ENCODE assay signal across 2 cellular contexts in the genomic region with DNA sequence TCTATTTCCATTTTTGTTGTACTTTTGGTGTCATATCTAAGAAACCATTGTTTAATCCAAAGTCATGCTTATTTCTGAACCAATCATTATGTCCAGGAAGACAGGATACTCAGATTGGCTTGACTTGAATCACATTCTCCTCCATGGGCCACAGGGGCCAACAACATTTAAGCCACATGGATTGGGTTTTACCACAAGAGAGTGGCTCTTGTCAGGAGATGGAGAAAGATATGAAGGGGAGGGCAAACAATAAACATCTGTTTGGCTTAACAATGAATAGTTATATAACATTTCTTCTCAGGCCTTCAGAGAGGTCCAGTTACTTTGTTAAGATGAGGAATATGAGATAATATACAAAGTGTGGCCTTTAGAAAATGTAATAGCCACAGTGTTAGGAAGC.
TF ChIP-seq lines count a peak whose summit lies in the region.

No MANE protein-coding gene starts in this region.

TF ChIP-seq in GM23338, 12 proteins besides CTCF, POLR2A, EP300 and RAD21 (continued from another document):
- TF ChIP-seq, protein P1, sequence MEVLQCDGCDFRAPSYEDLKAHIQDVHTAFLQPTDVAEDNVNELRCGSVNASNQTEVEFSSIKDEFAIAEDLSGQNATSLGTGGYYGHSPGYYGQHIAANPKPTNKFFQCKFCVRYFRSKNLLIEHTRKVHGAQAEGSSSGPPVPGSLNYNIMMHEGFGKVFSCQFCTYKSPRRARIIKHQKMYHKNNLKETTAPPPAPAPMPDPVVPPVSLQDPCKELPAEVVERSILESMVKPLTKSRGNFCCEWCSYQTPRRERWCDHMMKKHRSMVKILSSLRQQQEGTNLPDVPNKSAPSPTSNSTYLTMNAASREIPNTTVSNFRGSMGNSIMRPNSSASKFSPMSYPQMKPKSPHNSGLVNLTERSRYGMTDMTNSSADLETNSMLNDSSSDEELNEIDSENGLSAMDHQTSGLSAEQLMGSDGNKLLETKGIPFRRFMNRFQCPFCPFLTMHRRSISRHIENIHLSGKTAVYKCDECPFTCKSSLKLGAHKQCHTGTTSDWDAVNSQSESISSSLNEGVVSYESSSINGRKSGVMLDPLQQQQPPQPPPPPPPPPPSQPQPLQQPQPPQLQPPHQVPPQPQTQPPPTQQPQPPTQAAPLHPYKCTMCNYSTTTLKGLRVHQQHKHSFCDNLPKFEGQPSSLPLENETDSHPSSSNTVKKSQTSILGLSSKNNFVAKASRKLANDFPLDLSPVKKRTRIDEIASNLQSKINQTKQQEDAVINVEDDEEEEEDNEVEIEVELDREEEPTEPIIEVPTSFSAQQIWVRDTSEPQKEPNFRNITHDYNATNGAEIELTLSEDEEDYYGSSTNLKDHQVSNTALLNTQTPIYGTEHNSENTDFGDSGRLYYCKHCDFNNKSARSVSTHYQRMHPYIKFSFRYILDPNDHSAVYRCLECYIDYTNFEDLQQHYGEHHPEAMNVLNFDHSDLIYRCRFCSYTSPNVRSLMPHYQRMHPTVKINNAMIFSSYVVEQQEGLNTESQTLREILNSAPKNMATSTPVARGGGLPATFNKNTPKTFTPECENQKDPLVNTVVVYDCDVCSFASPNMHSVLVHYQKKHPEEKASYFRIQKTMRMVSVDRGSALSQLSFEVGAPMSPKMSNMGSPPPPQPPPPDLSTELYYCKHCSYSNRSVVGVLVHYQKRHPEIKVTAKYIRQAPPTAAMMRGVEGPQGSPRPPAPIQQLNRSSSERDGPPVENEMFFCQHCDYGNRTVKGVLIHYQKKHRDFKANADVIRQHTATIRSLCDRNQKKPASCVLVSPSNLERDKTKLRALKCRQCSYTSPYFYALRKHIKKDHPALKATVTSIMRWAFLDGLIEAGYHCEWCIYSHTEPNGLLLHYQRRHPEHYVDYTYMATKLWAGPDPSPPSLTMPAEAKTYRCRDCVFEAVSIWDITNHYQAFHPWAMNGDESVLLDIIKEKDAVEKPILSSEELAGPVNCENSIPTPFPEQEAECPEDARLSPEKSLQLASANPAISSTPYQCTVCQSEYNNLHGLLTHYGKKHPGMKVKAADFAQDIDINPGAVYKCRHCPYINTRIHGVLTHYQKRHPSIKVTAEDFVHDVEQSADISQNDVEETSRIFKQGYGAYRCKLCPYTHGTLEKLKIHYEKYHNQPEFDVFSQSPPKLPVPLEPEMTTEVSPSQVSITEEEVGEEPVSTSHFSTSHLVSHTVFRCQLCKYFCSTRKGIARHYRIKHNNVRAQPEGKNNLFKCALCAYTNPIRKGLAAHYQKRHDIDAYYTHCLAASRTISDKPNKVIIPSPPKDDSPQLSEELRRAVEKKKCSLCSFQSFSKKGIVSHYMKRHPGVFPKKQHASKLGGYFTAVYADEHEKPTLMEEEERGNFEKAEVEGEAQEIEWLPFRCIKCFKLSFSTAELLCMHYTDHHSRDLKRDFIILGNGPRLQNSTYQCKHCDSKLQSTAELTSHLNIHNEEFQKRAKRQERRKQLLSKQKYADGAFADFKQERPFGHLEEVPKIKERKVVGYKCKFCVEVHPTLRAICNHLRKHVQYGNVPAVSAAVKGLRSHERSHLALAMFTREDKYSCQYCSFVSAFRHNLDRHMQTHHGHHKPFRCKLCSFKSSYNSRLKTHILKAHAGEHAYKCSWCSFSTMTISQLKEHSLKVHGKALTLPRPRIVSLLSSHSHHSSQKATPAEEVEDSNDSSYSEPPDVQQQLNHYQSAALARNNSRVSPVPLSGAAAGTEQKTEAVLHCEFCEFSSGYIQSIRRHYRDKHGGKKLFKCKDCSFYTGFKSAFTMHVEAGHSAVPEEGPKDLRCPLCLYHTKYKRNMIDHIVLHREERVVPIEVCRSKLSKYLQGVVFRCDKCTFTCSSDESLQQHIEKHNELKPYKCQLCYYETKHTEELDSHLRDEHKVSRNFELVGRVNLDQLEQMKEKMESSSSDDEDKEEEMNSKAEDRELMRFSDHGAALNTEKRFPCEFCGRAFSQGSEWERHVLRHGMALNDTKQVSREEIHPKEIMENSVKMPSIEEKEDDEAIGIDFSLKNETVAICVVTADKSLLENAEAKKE (CRISPR knock-in tag; IDR thresholded peaks at IDR 0.05) = no peak
- TF ChIP-seq STAT1 (IDR thresholded peaks at IDR 0.05; ENCODE audit: unreplicated experiment) = no peak
- TF ChIP-seq NANOG (IDR thresholded peaks at IDR 0.05; ENCODE audit: borderline replicate concordance) = no peak
- no peak for TF ChIP-seq ETS1 (IDR thresholded peaks at IDR 0.05)
- TF ChIP-seq, protein P2, sequence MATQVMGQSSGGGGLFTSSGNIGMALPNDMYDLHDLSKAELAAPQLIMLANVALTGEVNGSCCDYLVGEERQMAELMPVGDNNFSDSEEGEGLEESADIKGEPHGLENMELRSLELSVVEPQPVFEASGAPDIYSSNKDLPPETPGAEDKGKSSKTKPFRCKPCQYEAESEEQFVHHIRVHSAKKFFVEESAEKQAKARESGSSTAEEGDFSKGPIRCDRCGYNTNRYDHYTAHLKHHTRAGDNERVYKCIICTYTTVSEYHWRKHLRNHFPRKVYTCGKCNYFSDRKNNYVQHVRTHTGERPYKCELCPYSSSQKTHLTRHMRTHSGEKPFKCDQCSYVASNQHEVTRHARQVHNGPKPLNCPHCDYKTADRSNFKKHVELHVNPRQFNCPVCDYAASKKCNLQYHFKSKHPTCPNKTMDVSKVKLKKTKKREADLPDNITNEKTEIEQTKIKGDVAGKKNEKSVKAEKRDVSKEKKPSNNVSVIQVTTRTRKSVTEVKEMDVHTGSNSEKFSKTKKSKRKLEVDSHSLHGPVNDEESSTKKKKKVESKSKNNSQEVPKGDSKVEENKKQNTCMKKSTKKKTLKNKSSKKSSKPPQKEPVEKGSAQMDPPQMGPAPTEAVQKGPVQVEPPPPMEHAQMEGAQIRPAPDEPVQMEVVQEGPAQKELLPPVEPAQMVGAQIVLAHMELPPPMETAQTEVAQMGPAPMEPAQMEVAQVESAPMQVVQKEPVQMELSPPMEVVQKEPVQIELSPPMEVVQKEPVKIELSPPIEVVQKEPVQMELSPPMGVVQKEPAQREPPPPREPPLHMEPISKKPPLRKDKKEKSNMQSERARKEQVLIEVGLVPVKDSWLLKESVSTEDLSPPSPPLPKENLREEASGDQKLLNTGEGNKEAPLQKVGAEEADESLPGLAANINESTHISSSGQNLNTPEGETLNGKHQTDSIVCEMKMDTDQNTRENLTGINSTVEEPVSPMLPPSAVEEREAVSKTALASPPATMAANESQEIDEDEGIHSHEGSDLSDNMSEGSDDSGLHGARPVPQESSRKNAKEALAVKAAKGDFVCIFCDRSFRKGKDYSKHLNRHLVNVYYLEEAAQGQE (IDR thresholded peaks at IDR 0.05; ENCODE audit: unreplicated experiment) = no peak
- TF ChIP-seq ZNF331 (CRISPR knock-in tag; IDR thresholded peaks at IDR 0.05; ENCODE audit: low read depth) = no peak
- TF ChIP-seq CREB1 (CRISPR knock-in tag; IDR thresholded peaks at IDR 0.05; ENCODE audit: low read depth) = no peak
- no peak for TF ChIP-seq ZNF114 (CRISPR knock-in tag; IDR thresholded peaks at IDR 0.05)
- TF ChIP-seq EZH2 (IDR thresholded peaks at IDR 0.05; ENCODE audit: low read depth, unreplicated experiment) = no peak

TF ChIP-seq in WTC11, 78 proteins besides CTCF, POLR2A, EP300 and RAD21 (continued from another document):
- no peak for TF ChIP-seq CBFB (CRISPR knock-in tag; IDR thresholded peaks at IDR 0.05; ENCODE audit: low read depth)
- no peak for TF ChIP-seq RORB (CRISPR knock-in tag; IDR thresholded peaks at IDR 0.05)
- TF ChIP-seq ZNF138 (CRISPR knock-in tag; conservative IDR thresholded peaks at IDR 0.05) = no peak
- no peak for TF ChIP-seq ZNF317 (CRISPR knock-in tag; IDR thresholded peaks at IDR 0.05; ENCODE audit: borderline replicate concordance, low read depth)
- TF ChIP-seq, protein P3, sequence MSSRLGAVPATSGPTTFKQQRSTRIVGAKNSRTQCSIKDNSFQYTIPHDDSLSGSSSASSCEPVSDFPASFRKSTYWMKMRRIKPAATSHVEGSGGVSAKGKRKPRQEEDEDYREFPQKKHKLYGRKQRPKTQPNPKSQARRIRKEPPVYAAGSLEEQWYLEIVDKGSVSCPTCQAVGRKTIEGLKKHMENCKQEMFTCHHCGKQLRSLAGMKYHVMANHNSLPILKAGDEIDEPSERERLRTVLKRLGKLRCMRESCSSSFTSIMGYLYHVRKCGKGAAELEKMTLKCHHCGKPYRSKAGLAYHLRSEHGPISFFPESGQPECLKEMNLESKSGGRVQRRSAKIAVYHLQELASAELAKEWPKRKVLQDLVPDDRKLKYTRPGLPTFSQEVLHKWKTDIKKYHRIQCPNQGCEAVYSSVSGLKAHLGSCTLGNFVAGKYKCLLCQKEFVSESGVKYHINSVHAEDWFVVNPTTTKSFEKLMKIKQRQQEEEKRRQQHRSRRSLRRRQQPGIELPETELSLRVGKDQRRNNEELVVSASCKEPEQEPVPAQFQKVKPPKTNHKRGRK (CRISPR knock-in tag; IDR thresholded peaks at IDR 0.05; ENCODE audit: borderline replicate concordance) = no peak
- TF ChIP-seq, protein P4, sequence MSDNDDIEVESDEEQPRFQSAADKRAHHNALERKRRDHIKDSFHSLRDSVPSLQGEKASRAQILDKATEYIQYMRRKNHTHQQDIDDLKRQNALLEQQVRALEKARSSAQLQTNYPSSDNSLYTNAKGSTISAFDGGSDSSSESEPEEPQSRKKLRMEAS (CRISPR knock-in tag; IDR thresholded peaks at IDR 0.05) = no peak
- TF ChIP-seq ATF2 (CRISPR knock-in tag; IDR thresholded peaks at IDR 0.05; ENCODE audit: borderline replicate concordance, low read depth) = no peak
- TF ChIP-seq, protein P5, sequence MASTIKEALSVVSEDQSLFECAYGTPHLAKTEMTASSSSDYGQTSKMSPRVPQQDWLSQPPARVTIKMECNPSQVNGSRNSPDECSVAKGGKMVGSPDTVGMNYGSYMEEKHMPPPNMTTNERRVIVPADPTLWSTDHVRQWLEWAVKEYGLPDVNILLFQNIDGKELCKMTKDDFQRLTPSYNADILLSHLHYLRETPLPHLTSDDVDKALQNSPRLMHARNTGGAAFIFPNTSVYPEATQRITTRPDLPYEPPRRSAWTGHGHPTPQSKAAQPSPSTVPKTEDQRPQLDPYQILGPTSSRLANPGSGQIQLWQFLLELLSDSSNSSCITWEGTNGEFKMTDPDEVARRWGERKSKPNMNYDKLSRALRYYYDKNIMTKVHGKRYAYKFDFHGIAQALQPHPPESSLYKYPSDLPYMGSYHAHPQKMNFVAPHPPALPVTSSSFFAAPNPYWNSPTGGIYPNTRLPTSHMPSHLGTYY (CRISPR knock-in tag; IDR thresholded peaks at IDR 0.05) = no peak
- TF ChIP-seq, protein P6, sequence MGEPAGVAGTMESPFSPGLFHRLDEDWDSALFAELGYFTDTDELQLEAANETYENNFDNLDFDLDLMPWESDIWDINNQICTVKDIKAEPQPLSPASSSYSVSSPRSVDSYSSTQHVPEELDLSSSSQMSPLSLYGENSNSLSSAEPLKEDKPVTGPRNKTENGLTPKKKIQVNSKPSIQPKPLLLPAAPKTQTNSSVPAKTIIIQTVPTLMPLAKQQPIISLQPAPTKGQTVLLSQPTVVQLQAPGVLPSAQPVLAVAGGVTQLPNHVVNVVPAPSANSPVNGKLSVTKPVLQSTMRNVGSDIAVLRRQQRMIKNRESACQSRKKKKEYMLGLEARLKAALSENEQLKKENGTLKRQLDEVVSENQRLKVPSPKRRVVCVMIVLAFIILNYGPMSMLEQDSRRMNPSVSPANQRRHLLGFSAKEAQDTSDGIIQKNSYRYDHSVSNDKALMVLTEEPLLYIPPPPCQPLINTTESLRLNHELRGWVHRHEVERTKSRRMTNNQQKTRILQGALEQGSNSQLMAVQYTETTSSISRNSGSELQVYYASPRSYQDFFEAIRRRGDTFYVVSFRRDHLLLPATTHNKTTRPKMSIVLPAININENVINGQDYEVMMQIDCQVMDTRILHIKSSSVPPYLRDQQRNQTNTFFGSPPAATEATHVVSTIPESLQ (CRISPR knock-in tag; IDR thresholded peaks at IDR 0.05) = no peak
- TF ChIP-seq TP53 (CRISPR knock-in tag; IDR thresholded peaks at IDR 0.05) = no peak
TF ChIP-seq in WTC11: peak in this region for 0.
